Comparison of ENCODE assay signal across 17 cellular contexts in the genomic region with DNA sequence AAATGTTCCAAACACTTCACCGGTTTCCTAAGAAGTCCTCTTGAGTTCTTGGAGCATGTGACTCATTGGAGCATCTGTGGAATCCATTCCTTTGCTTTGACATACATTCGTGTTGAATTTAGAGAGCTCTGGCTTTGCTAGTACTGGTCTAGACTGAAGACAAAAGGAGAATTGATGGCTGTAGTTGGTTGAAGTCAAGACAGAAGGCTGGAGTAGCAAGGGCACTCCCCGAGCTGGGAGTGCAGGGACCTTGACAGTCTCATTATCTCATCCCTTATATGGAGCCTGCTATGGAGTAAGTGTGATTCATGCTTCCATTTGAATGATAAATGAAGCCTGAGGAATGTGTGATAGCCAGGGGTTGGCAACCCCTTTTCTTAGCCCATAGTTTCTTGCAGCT.
DNase-seq lines count a peak whose midpoint lies in the region; ATAC-seq and TF ChIP-seq lines count a peak whose summit lies in the region.
"Had no signal": no experiment of that assay in that cellular context is flagged by ENCODE, and none has a peak within 500 bp of the region (broad histone marks: within the 10 kb centered on the region; RNA-seq: fewer than 3 reads in every experiment).

No MANE protein-coding gene starts in this region.

- H2BK5ac ChIP-seq in H9 (ENCODE audit: insufficient read length, low read length): no peak overlapping the region

- H3K18ac ChIP-seq in H9 (ENCODE audit: insufficient read length, low read depth, low read length): peak overlapping the region; percentile 69

- WGBS in H9 (ENCODE audit: extremely low coverage, insufficient read length, low lambda C conversion rate): no CpG with 5 or more reads among the region's 3 CpGs
- 13 to 28% methylated on average over 3 of the region's 3 CpGs for WGBS in aorta, 2 donors

- no peak overlapping the region for H4K91ac ChIP-seq in H9 (ENCODE audit: insufficient read length, low read depth, low read length)

- no peak overlapping the region for H2AK5ac ChIP-seq in H9 (ENCODE audit: insufficient read length, low read length)

- no peak overlapping the region for H4K5ac ChIP-seq in H9 (ENCODE audit: insufficient read length, low read depth, low read length)

- no peak overlapping the region for H2BK12ac ChIP-seq in H9 (ENCODE audit: insufficient read length, low read depth, low read length)

- H3K4me3 ChIP-seq in AG10803 (ENCODE audit: low read length): no peak overlapping the region
- no peak overlapping the region for H3K4me3 ChIP-seq in aorta (ENCODE audit: low read length in 2 of 2)
- H3K4me3 ChIP-seq: coronary artery, lung had no signal

- ATAC-seq in aorta (ENCODE audit: low FRiP score): no peak
- ATAC-seq: activated CD8-positive, alpha-beta T cell treated with anti-CD3 and anti-CD28 coated beads, Interleukin-2, amount 10 ng/mL, durations not matched to agents 7 days and 5 days; natural killer cell; SK-N-SH treated with all-trans-retinoic acid at 6 μM for 48 hours had no signal

- no peak overlapping the region for H4K8ac ChIP-seq in H9 (replicated peaks; ENCODE audit: insufficient read length, low read depth, low read length)

- peaks cover 28 to 33% of the 10 kb centered on the region in 2 experiments for H3K4me1 Mint-ChIP-seq in H9
- H3K4me1 Mint-ChIP-seq in activated CD4-positive, alpha-beta memory T cell treated with anti-CD3 and anti-CD28 coated beads, Interleukin-2, amount 10 ng/mL, durations not matched to agents 7 days and 5 days: no peaks in the 10 kb centered on the region
- H3K4me1 Mint-ChIP-seq: natural killer cell had no signal

- no peaks in the 10 kb centered on the region for H3K79me2 ChIP-seq in H9 (ENCODE audit: insufficient read depth, low read length)

- H3K36me3 ChIP-seq in aorta (ENCODE audit: control insufficient read depth in 1 of 2, insufficient read depth in 2 of 2, low read length in 1 of 2): no peaks in the 10 kb centered on the region

- H3K4me2 ChIP-seq in H9 (ENCODE audit: insufficient read depth, insufficient read length, low read length): peak overlapping the region; percentile 4

- CTCF ChIA-PET in activated CD4-positive, alpha-beta memory T cell treated with anti-CD3 and anti-CD28 coated beads, Interleukin-2, amount 10 ng/mL, durations not matched to agents 7 days and 5 days (lab: Charles Lee): no interaction called here

- no peak overlapping the region for H3K4ac ChIP-seq in H9 (ENCODE audit: low read depth, low read length)

- H3K27me3 ChIP-seq in H9 (ENCODE audit: insufficient read depth, low read length) (no peaks in the 10 kb centered on the region), aorta (ENCODE audit: control insufficient read depth in 1 of 2, insufficient read depth in 2 of 2, low read length in 1 of 2) (no peaks in the 10 kb centered on the region)

- H3K23me2 ChIP-seq in H9 (ENCODE audit: insufficient read length, low read depth, low read length, poor library complexity, severe bottlenecking): no peaks in the 10 kb centered on the region

- peaks cover 5 to 21% (median 8%) of the 10 kb centered on the region in 3 experiments for H3K36me3 Mint-ChIP-seq in H9 (ENCODE audit: insufficient read depth in 1 of 3, low read depth in 3 of 3)
- peaks cover 4% of the 10 kb centered on the region for H3K36me3 Mint-ChIP-seq in activated CD4-positive, alpha-beta memory T cell treated with anti-CD3 and anti-CD28 coated beads, Interleukin-2, amount 10 ng/mL, durations not matched to agents 7 days and 5 days (ENCODE audit: low read depth)
- H3K36me3 Mint-ChIP-seq: natural killer cell had no signal

- POLR2A ChIA-PET in activated CD4-positive, alpha-beta memory T cell treated with anti-CD3 and anti-CD28 coated beads, Interleukin-2, amount 10 ng/mL, durations not matched to agents 7 days and 5 days (lab: Charles Lee): no interaction called here

- no peak overlapping the region for H2AFZ ChIP-seq in H9 (ENCODE audit: low read length)

- H3T11ph ChIP-seq in H9 (ENCODE audit: low read length): no peak overlapping the region

- no peak overlapping the region for H3K23ac ChIP-seq in H9 (ENCODE audit: insufficient read length, low read depth, low read length)

- H3K9me3 ChIP-seq in H9 (ENCODE audit: control insufficient read depth, low read depth, low read length): no peaks in the 10 kb centered on the region
- H3K9me3 ChIP-seq in aorta (ENCODE audit: control insufficient read depth, low read length): peaks cover 2% of the 10 kb centered on the region

- H3K9ac ChIP-seq in H9 (ENCODE audit: extremely low read depth, insufficient read length, low read length): no peak overlapping the region

- H4K20me1 ChIP-seq in H9 (ENCODE audit: control insufficient read depth, insufficient read depth, insufficient read length): no peaks in the 10 kb centered on the region

- no peak overlapping the region for H2BK20ac ChIP-seq in H9 (ENCODE audit: low read depth, low read length, poor library complexity, severe bottlenecking)

- no peak overlapping the region for H3K56ac ChIP-seq in H9 (ENCODE audit: insufficient read length, low read depth, low read length)

- intact Hi-C loops in aorta (cut with DNase I): no loop called here

- TF ChIP-seq CTCF in AG10803 (conservative IDR thresholded peaks at IDR 0.05; ENCODE audit: low read length) (no peak), H9 (conservative IDR thresholded peaks at IDR 0.05) (no peak)

- H2BK120ac ChIP-seq in H9 (ENCODE audit: low read depth, low read length, poor library complexity, severe bottlenecking): peak overlapping the region; percentile 3

- peaks cover 10% of the 10 kb centered on the region for H3K27me3 Mint-ChIP-seq in H9 (ENCODE audit: low read depth)
- H3K27me3 Mint-ChIP-seq in activated CD4-positive, alpha-beta memory T cell treated with anti-CD3 and anti-CD28 coated beads, Interleukin-2, amount 10 ng/mL, durations not matched to agents 7 days and 5 days: no peaks in the 10 kb centered on the region

- H3K27ac Mint-ChIP-seq in H9: peak overlapping the region; percentile 88 to 98 (median 88)
- no peak overlapping the region for H3K27ac Mint-ChIP-seq in activated CD4-positive, alpha-beta memory T cell treated with anti-CD3 and anti-CD28 coated beads, Interleukin-2, amount 10 ng/mL, durations not matched to agents 7 days and 5 days
- H3K27ac Mint-ChIP-seq: activated CD8-positive, alpha-beta T cell treated with anti-CD3 and anti-CD28 coated beads, Interleukin-2, amount 10 ng/mL, durations not matched to agents 7 days and 5 days; natural killer cell had no signal

- H3K9me3 Mint-ChIP-seq in H9: peaks cover 19 to 21% of the 10 kb centered on the region in 2 experiments
- peaks cover 26% of the 10 kb centered on the region for H3K9me3 Mint-ChIP-seq in activated CD4-positive, alpha-beta memory T cell treated with anti-CD3 and anti-CD28 coated beads, Interleukin-2, amount 10 ng/mL, durations not matched to agents 7 days and 5 days

- no peak overlapping the region for H2BK15ac ChIP-seq in H9 (ENCODE audit: low read depth, low read length)

- no peak overlapping the region for H3K4me3 Mint-ChIP-seq in H9
- H3K4me3 Mint-ChIP-seq in activated CD4-positive, alpha-beta memory T cell treated with anti-CD3 and anti-CD28 coated beads, Interleukin-2, amount 10 ng/mL, durations not matched to agents 7 days and 5 days: no peak overlapping the region
- H3K4me3 Mint-ChIP-seq: activated CD8-positive, alpha-beta T cell treated with anti-CD3 and anti-CD28 coated beads, Interleukin-2, amount 10 ng/mL, durations not matched to agents 7 days and 5 days; natural killer cell had no signal

- H3K27ac ChIP-seq in H9 (ENCODE audit: insufficient read length, low read depth, low read length) (peak overlapping the region; percentile 88), aorta (ENCODE audit: low read depth in 1 of 2, low read length in 2 of 2) (no peak overlapping the region)
- H3K27ac ChIP-seq: coronary artery had no signal

- H3K79me1 ChIP-seq in H9 (ENCODE audit: insufficient read depth, low read depth, low read length, poor library complexity, severe bottlenecking): no peaks in the 10 kb centered on the region

- H3K4me1 ChIP-seq in H9 (ENCODE audit: insufficient read depth, low read length) (peaks cover 13% of the 10 kb centered on the region; the same call in 1 of the 2 replicates), aorta (ENCODE audit: control insufficient read depth in 1 of 2, insufficient read depth in 2 of 2, low read length in 2 of 2) (no peaks in the 10 kb centered on the region)

- DNase-seq in AG10803 (ENCODE audit: low read depth): peak; percentile 90
- DNase-seq in H9: peak; percentile 59
- peak; percentile 86 for DNase-seq in astrocyte of the hippocampus (ENCODE audit: low read depth, low spot score)
- DNase-seq in kidney tubule cell (ENCODE audit: low spot score): peak; percentile 90
- DNase-seq in hippocampal formation (lab: John Stamatoyannopoulos, UW): no peak
- DNase-seq in activated CD4-positive, alpha-beta memory T cell treated with anti-CD3 and anti-CD28 coated beads, Interleukin-2, amount 10 ng/mL, durations not matched to agents 7 days and 5 days: no peak
- no peak for DNase-seq in NCI-H1436 treated with DMSO at 0.1 percent for 48 hours (lab: John Stamatoyannopoulos, UW)
- no peak for DNase-seq in aorta
- DNase-seq: activated CD8-positive, alpha-beta T cell treated with anti-CD3 and anti-CD28 coated beads, Interleukin-2, amount 10 ng/mL, durations not matched to agents 7 days and 5 days; AML-193; MV-4-11; natural killer cell; NCI-H2227 treated with DMSO at 0.1 percent for 48 hours; stimulated activated CD4-positive, alpha-beta T cell treated with anti-CD3 and anti-CD28 coated beads, Interleukin-1b, Interleukin-23, amount 100 ng/mL, for 48 hours had no signal

- no peak overlapping the region for H3K14ac ChIP-seq in H9 (ENCODE audit: insufficient read depth, low read length)

Comparison
In these comparisons a context has a peak if more than half of its experiments do, and no peak if none do; other contexts are left out.
1. DNase-seq: peak in AG10803 (single experiment), H9 (single experiment), astrocyte of the hippocampus (single experiment) and kidney tubule cell (single experiment); none in hippocampal formation (0 of 2), activated CD4-positive, alpha-beta memory T cell treated with anti-CD3 and anti-CD28 coated beads, Interleukin-2, amount 10 ng/mL, durations not matched to agents 7 days and 5 days (single experiment), NCI-H1436 treated with DMSO at 0.1 percent for 48 hours (single experiment) and aorta (0 of 2).